21 cellular contexts compared by ENCODE assay signal in genomic region chr14:24924544-24924943, GRCh38.
"Had no signal": no experiment of that assay in that cellular context is flagged by ENCODE, and none has a peak within 500 bp of the region (broad histone marks: within the 10 kb centered on the region; RNA-seq: fewer than 3 reads in every experiment).

No MANE protein-coding gene starts in this region.

- H3K4me3 ChIP-seq: dorsolateral prefrontal cortex, esophagus squamous epithelium, gastrocnemius medialis, sigmoid colon, smooth muscle cell, transverse colon had no signal

- ATAC-seq: activated naive CD4-positive, alpha-beta T cell treated with anti-CD3 and anti-CD28 coated beads, Interleukin-2, amount 50 U/mL, for 72 hours; gastrocnemius medialis; natural killer cell; stimulated activated naive B cell treated with anti-CD40 and anti-IgM and Interleukin-4, amounts not matched to agents 10 μg/mL and 1 μg/mL and 100 μg/mL, for 72 hours had no signal

- H3K27ac ChIP-seq: esophagus squamous epithelium, gastrocnemius medialis, sigmoid colon, transverse colon had no signal

- H3K9me3 ChIP-seq: esophagus squamous epithelium, gastrocnemius medialis, sigmoid colon, transverse colon had no signal

- H3K4me1 ChIP-seq: esophagus squamous epithelium, gastrocnemius medialis had no signal

- H3K36me3 ChIP-seq: esophagus squamous epithelium, gastrocnemius medialis, sigmoid colon, transverse colon had no signal

- H3K27me3 ChIP-seq: dorsolateral prefrontal cortex, esophagus squamous epithelium, gastrocnemius medialis, sigmoid colon, transverse colon had no signal

- H3K4me2 ChIP-seq: smooth muscle cell had no signal

- DNase-seq: activated gamma-delta T cell treated with Interleukin-2 at 50 U/mL for 16 hours; activated T-cell treated with anti-CD3 and anti-CD28 coated beads, Interleukin-2, amount 50 U/mL, for 1 hour; aorta; dorsolateral prefrontal cortex; esophagus squamous epithelium; gastrocnemius medialis; head of caudate nucleus; hypothalamus; midbrain; natural killer cell; sigmoid colon; stimulated activated CD4-positive, alpha-beta T cell treated with anti-CD3 and anti-CD28 coated beads, Interleukin-2, amount 100 ng/mL, for 48 hours; stimulated activated CD8-positive, alpha-beta memory T cell treated with anti-CD3 and anti-CD28 coated beads, Interleukin-4, amount 100 ng/mL, for 48 hours; stimulated activated naive B cell treated with anti-CD40 and anti-IgM and Interleukin-4, amounts not matched to agents 10 μg/mL and 1 μg/mL and 100 μg/mL, for 72 hours; transverse colon had no signal

- FAIRE-seq: colon, islet of Langerhans, TTC549, urothelium cell line had no signal
